ENCODE assay signal across 8 cellular contexts in the genomic region with DNA sequence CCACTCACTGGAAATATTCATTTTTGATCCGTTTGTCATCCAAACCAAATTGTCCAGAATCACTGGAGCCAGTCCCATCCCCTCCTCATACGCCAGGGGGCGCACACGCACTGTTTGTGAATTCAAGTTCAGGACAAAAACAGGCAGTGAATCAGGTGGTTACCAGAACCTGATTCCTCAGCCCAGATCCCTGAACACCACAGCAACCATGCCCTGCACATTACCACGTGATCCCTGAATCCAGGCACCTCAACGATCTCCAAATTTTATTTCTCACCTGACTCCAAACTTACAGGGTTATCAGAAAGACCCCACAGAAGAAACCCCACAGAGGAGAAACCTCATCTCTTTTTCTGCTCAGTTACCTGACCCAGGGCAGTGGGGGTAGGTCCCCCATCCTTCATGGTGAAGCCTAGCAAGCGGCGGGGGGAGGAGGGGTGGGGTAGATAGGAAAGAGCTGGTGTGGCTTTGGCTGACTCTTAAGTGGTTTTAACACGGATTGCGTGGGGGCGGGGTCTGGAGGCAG. TPM values are rescaled to one million over a fixed set of nuclear protein-coding genes. Genes with fewer than 3 reads are reported as not detected.
DNase-seq lines count a peak whose midpoint lies in the region; ATAC-seq and TF ChIP-seq lines count a peak whose summit lies in the region.

No MANE protein-coding gene starts in this region.

- peaks cover 49% of the 10 kb centered on the region for H3K4me1 Mint-ChIP-seq in GM23338

- H3K4me1 ChIP-seq in GM23338 (ENCODE audit: insufficient read depth) (peaks cover 38% of the 10 kb centered on the region), breast epithelium (peaks cover 0 to 8% of the 10 kb centered on the region in 2 donors)

- H3K27ac ChIP-seq in GM23338 (ENCODE audit: low read depth) (no peak overlapping the region), WERI-Rb-1 (peak overlapping the region; percentile 51), breast epithelium (no peak overlapping the region)

- peak overlapping the region; percentile 56; the same call in 1 of the 2 replicates for H2AFZ ChIP-seq in GM23338

- peak overlapping the region; percentile 80 for H3K4me2 ChIP-seq in GM23338

- H4K20me1 ChIP-seq in GM23338 (replicated peaks; ENCODE audit: insufficient read depth), result peaks cover 16% of the 10 kb centered on the region; the same call in 1 of the 2 replicates

- H3K27me3 Mint-ChIP-seq in GM23338 (ENCODE audit: insufficient read depth, low read depth, poor library complexity), result peaks cover 28% of the 10 kb centered on the region

- no peaks in the 10 kb centered on the region for H3K9me2 ChIP-seq in GM23338 (ENCODE audit: insufficient read depth)

- ATAC-seq in GM23338 (peak; percentile 38), GM18502 (IDR thresholded peaks at IDR 0.05; ENCODE audit: poor library complexity, unreplicated experiment) (no peak)

- no peak for TF ChIP-seq POLR2A in breast epithelium (IDR thresholded peaks at IDR 0.05)

- peak; percentile 81 for DNase-seq in ACHN
- peak; percentile 93 for DNase-seq in GM23338 (ENCODE audit: low spot score)
- DNase-seq in NCI-H2227 treated with DMSO at 0.1 percent for 48 hours (lab: John Stamatoyannopoulos, UW), result peak; percentile 84
- peak; percentile 87 for DNase-seq in WERI-Rb-1
- peak; percentile 79 to 87 for DNase-seq in breast epithelium (ENCODE audit: low spot score in 2 of 2)
- peak; percentile 83 for DNase-seq in iris pigment epithelial cell (ENCODE audit: low read depth)
- DNase-seq in stimulated activated CD4-positive, alpha-beta T cell treated with anti-CD3 and anti-CD28 coated beads, Interleukin-15, amount 100 ng/mL, for 1 hour (ENCODE audit: low read depth in 1 of 2, low spot score in 1 of 2), result peak; percentile 50 to 70

- in situ Hi-C loops in ACHN (cut with HindIII; ENCODE audit: low pct_ligation_motif_present, low pct_unique_long_range_greater_than_20kb, low sequenced_read_pairs), result no loop called here

- H3K4me3 Mint-ChIP-seq in GM23338, result peak overlapping the region; percentile 90

- no peak overlapping the region; the same call in 1 of the 2 replicates for H3K27ac Mint-ChIP-seq in GM23338

- H3K36me3 ChIP-seq in GM23338 (ENCODE audit: insufficient read depth) (no peaks in the 10 kb centered on the region), WERI-Rb-1 (no peaks in the 10 kb centered on the region; the same call in 1 of the 2 replicates), breast epithelium (no peaks in the 10 kb centered on the region)

- no peaks in the 10 kb centered on the region for H3K9me3 ChIP-seq in WERI-Rb-1 (ENCODE audit: severe bottlenecking)
- H3K9me3 ChIP-seq in breast epithelium, result no peaks in the 10 kb centered on the region

- H3F3A ChIP-seq in GM23338 (replicated peaks; ENCODE audit: low read depth), result peaks cover 14% of the 10 kb centered on the region

- intact Hi-C loops in breast epithelium (cut with DNase I; ENCODE audit: low total_unique reads), result no loop called here

- TF ChIP-seq CTCF in GM23338 (conservative IDR thresholded peaks at IDR 0.05; ENCODE audit: low read depth in 2 of 2) (peak; percentile 98), WERI-Rb-1 (IDR thresholded peaks at IDR 0.05; ENCODE audit: low read depth, low read length) (peak; percentile 84), breast epithelium (IDR thresholded peaks at IDR 0.05) (peak; percentile 96 to 98 (median 96))

- H3K36me3 Mint-ChIP-seq in GM23338 (ENCODE audit: low read depth), result peaks cover 17% of the 10 kb centered on the region; the same call in 2 of the 3 replicates

- H3K9me3 Mint-ChIP-seq in GM23338, result peaks cover 3% of the 10 kb centered on the region; the same call in 2 of the 3 replicates

- H3K27me3 ChIP-seq in GM23338 (ENCODE audit: insufficient read depth) (peaks cover 10% of the 10 kb centered on the region), WERI-Rb-1 (ENCODE audit: insufficient read depth, low read depth, severe bottlenecking) (no peaks in the 10 kb centered on the region), breast epithelium (no peaks in the 10 kb centered on the region)

- H3K4me3 ChIP-seq in GM23338 (peak overlapping the region; percentile 28; the same call in 1 of the 2 replicates), WERI-Rb-1 (ENCODE audit: low read depth, low read length) (peak overlapping the region; percentile 14), breast epithelium (no peak overlapping the region)

- peaks cover 26% of the 10 kb centered on the region for H3K79me2 ChIP-seq in GM23338 (replicated peaks; ENCODE audit: insufficient read depth)

TF ChIP-seq in GM23338, 12 proteins besides CTCF, POLR2A, EP300 and RAD21:
- TF ChIP-seq ZNF114 (CRISPR knock-in tag; IDR thresholded peaks at IDR 0.05) (no peak), EZH2 (IDR thresholded peaks at IDR 0.05; ENCODE audit: low read depth, unreplicated experiment) (no peak)

RNA-seq across cellular contexts. Expression of gene PTPRF, which starts 1.4 kb away (rescaled TPM):
- total RNA-seq in GM23338 (2014; rRNA removed; shearing (Covaris generic)), result 154 and 173 TPM in 2 replicates
- polyA plus RNA-seq in GM23338 (2016; fragmentation: Nextera tagmentation; extraction: Ambion mirVana), result 48.7 and 52.4 TPM in 2 replicates
- 100 to 1,000 TPM; 109 to 149 (median 116) TPM for total RNA-seq in breast epithelium

Comparison
In these comparisons a context has a peak if more than half of its experiments do, and no peak if none do; other contexts are left out.
1. H3K4me3 ChIP-seq: peak in GM23338 (single experiment) and WERI-Rb-1 (single experiment); none in breast epithelium (0 of 3).
2. Peak in every context shown above with its lines, with median percentiles within 50 percentile points of each other: DNase-seq and CTCF ChIP-seq.